In genomic region chr4:183256756-183257385, GRCh38 we compare ENCODE assay signal across 7 cellular contexts.
DNase-seq lines count a peak whose midpoint lies in the region; TF ChIP-seq lines count a peak whose summit lies in the region.

No MANE protein-coding gene starts in this region.

- DNase-seq in H4 (ENCODE audit: low spot score) (peak; percentile 54), NCI-H1092 (lab: John Stamatoyannopoulos, UW) (peak; percentile 16), epithelial cell of proximal tubule (ENCODE audit: low read depth) (no peak)
- DNase-seq in activated CD4-positive, alpha-beta T cell treated with anti-CD3 and anti-CD28 coated beads, Interleukin-2, amount 50 U/mL, for 48 hours: peak; percentile 42 to 54

- TF ChIP-seq RAD21 in neural cell (conservative IDR thresholded peaks at IDR 0.05): peak; percentile 61

- H3K27me3 ChIP-seq in neural cell (ENCODE audit: insufficient read depth, low read depth, low read length): no peaks in the 10 kb centered on the region

- no peaks in the 10 kb centered on the region for H3K79me2 ChIP-seq in neural cell (replicated peaks; ENCODE audit: insufficient read depth, low read length)

- TF ChIP-seq CTCF in GM12873 (IDR thresholded peaks at IDR 0.05; ENCODE audit: insufficient read depth, low read depth, low read length, missing control alignments) (peak; percentile 85), epithelial cell of proximal tubule (conservative IDR thresholded peaks at IDR 0.05; ENCODE audit: low read depth, low read length) (peak; percentile 95), neural cell (IDR thresholded peaks at IDR 0.05; ENCODE audit: poor library complexity, severe bottlenecking) (peak; percentile 64)

- H3K9ac ChIP-seq in neural cell (ENCODE audit: low read length): no peak overlapping the region

- H3K9me3 ChIP-seq in neural cell (ENCODE audit: low read length): no peaks in the 10 kb centered on the region

- WGBS in urinary bladder: 48% methylated on average over 9 of the region's 9 CpGs

- H3K9me2 ChIP-seq in neural cell (ENCODE audit: insufficient read depth, low read length): no peaks in the 10 kb centered on the region

- no peaks in the 10 kb centered on the region for H3F3A ChIP-seq in neural cell (ENCODE audit: insufficient read depth, low read length, poor library complexity, severe bottlenecking)

- H3K4me2 ChIP-seq in neural cell (ENCODE audit: low read length): no peak overlapping the region

- no peaks in the 10 kb centered on the region for H3K4me1 ChIP-seq in urinary bladder (ENCODE audit: insufficient read depth)

- no peak overlapping the region for H2AFZ ChIP-seq in neural cell (ENCODE audit: low read depth, low read length)

- no peak overlapping the region for H3K4me3 ChIP-seq in epithelial cell of proximal tubule (ENCODE audit: low read depth, low read length)
- H3K4me3 ChIP-seq in neural cell (ENCODE audit: low read length): no peak overlapping the region
- no peak overlapping the region for H3K4me3 ChIP-seq in urinary bladder (ENCODE audit: low read depth, low read length)

- no peak for TF ChIP-seq EP300 in neural cell (conservative IDR thresholded peaks at IDR 0.05; ENCODE audit: poor library complexity, severe bottlenecking)

- H3K27ac ChIP-seq in neural cell (ENCODE audit: low read length) (no peak overlapping the region), urinary bladder (ENCODE audit: low read depth) (peak overlapping the region; percentile 68)

- H4K20me1 ChIP-seq in neural cell (ENCODE audit: insufficient read depth): no peaks in the 10 kb centered on the region

- H3K36me3 ChIP-seq in neural cell (ENCODE audit: insufficient read depth, low read length) (no peaks in the 10 kb centered on the region), urinary bladder (ENCODE audit: insufficient read depth) (no peaks in the 10 kb centered on the region)

TF ChIP-seq in neural cell, 6 proteins besides CTCF, POLR2A, EP300 and RAD21:
- TF ChIP-seq REST (IDR thresholded peaks at IDR 0.05; ENCODE audit: borderline replicate concordance) (no peak), SMC3 (conservative IDR thresholded peaks at IDR 0.05; ENCODE audit: poor library complexity) (peak; percentile 73)
